In the genomic region with DNA sequence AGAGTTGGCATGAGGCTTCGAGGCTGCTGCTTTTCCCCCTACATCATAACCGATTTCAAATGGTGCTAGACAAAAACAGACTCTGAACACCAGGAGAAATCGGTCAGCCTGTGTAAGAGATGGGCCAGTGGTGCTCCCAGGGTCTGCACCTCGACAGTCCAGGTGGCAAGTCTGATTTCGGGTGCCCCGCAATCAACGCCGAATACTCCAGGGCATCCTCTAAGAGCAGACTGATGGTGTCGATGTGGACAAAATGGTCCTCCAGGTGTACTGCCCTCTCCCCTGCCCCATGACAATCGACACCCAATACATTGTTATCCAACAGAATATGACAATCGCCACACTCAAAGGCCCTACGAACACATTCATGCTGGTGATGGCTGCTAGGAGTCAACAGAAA, we compare ENCODE assay signal across 30 cellular contexts. TPM values are rescaled to one million over a fixed set of nuclear protein-coding genes. Genes with fewer than 3 reads are reported as not detected.
DNase-seq lines count a peak whose midpoint lies in the region; ATAC-seq, FAIRE-seq and TF ChIP-seq lines count a peak whose summit lies in the region.
"Had no signal": no experiment of that assay in that cellular context is flagged by ENCODE, and none has a peak within 500 bp of the region (broad histone marks: within the 10 kb centered on the region; RNA-seq: fewer than 3 reads in every experiment).

No MANE protein-coding gene starts in this region.

- no peaks in the 10 kb centered on the region for H3K27me3 Mint-ChIP-seq in activated T-cell treated with anti-CD3 and anti-CD28 coated beads, Interleukin-2, amount 50 U/mL, for 24 hours
- H3K27me3 Mint-ChIP-seq: activated CD4-positive, alpha-beta T cell treated with anti-CD3 and anti-CD28 coated beads, Interleukin-2, amount 10 ng/mL, durations not matched to agents 24 days and 14 days; progenitor cell of endocrine pancreas had no signal

- no peak for TF ChIP-seq EP300 in esophagus muscularis mucosa (IDR thresholded peaks at IDR 0.05)

- H3K4me1 Mint-ChIP-seq in activated T-cell treated with anti-CD3 and anti-CD28 coated beads, Interleukin-2, amount 50 U/mL, for 24 hours (ENCODE audit: low read depth), result peaks cover 47% of the 10 kb centered on the region

- no peaks in the 10 kb centered on the region for H3K27me3 ChIP-seq in esophagus muscularis mucosa
- no peaks in the 10 kb centered on the region for H3K27me3 ChIP-seq in gastrocnemius medialis
- H3K27me3 ChIP-seq: breast epithelium, Peyer's patch, right lobe of liver, transverse colon had no signal

- no peaks in the 10 kb centered on the region for H3K9me3 Mint-ChIP-seq in activated T-cell treated with anti-CD3 and anti-CD28 coated beads, Interleukin-2, amount 50 U/mL, for 24 hours
- H3K9me3 Mint-ChIP-seq: activated CD4-positive, alpha-beta T cell treated with anti-CD3 and anti-CD28 coated beads, Interleukin-2, amount 10 ng/mL, durations not matched to agents 24 days and 14 days; activated naive CD4-positive, alpha-beta T cell treated with anti-CD3 and anti-CD28 coated beads, Interleukin-2, amount 50 U/mL, for 72 hours; activated T-helper 2 cell treated with anti-CD3 and anti-CD28 coated beads, Interferon-gamma antibody, Interleukin-2, Interleukin-4, amounts not matched to agents 10 μg/mL and 5 μg/mL and 100 μg/mL, durations not matched to agents 14 hours and 24 hours and 36 hours; immature natural killer cell had no signal

- DNase-seq in activated T-cell treated with anti-CD3 and anti-CD28 coated beads, Interleukin-2, amount 50 U/mL, for 24 hours, result no peak
- no peak for DNase-seq in activated T-cell treated with anti-CD3 and anti-CD28 coated beads, Interleukin-2, amount 50 U/mL, for 48 hours
- DNase-seq in GM12892 (ENCODE audit: insufficient read length), result no peak
- DNase-seq in esophagus muscularis mucosa (ENCODE audit: extremely low spot score), result peak; percentile 81
- DNase-seq in gastrocnemius medialis, result peak; percentile 3 to 17
- no peak for DNase-seq in EL
- DNase-seq in HCEC 1CT, result no peak
- no peak for DNase-seq in KBM-7
- DNase-seq: anterior cingulate cortex; COR-L47; DMS53; hypothalamus; immature natural killer cell; left colon; NCI-H1694; NCI-H446 treated with DMSO at 0.1 percent for 48 hours; NCI-H774; Peyer's patch; right lobe of liver; SHP77; stimulated activated CD4-positive, alpha-beta T cell treated with anti-CD3 and anti-CD28 coated beads, Interleukin-12 subunit alpha, Interleukin-12 subunit beta, amount 100 ng/mL, for 4 hours; stimulated activated CD4-positive, alpha-beta T cell treated with anti-CD3 and anti-CD28 coated beads, Interleukin-4, amount 100 ng/mL, for 1 hour; T1000; transverse colon had no signal

- H3K9me3 ChIP-seq in esophagus muscularis mucosa (no peaks in the 10 kb centered on the region), gastrocnemius medialis (no peaks in the 10 kb centered on the region)
- H3K9me3 ChIP-seq: breast epithelium, Peyer's patch, right lobe of liver, transverse colon had no signal

- H3K27ac ChIP-seq in esophagus muscularis mucosa (replicated peaks in 1 of 4), result peak overlapping the region in 2 of 4 donors; percentile 5 to 39
- peak overlapping the region; percentile 96 to 100 (median 99) for H3K27ac ChIP-seq in gastrocnemius medialis
- H3K27ac ChIP-seq: breast epithelium, Peyer's patch, right lobe of liver, transverse colon, VCaP had no signal

- H3K36me3 Mint-ChIP-seq in activated T-cell treated with anti-CD3 and anti-CD28 coated beads, Interleukin-2, amount 50 U/mL, for 24 hours (ENCODE audit: low read depth), result peaks cover 78% of the 10 kb centered on the region
- H3K36me3 Mint-ChIP-seq: activated naive CD4-positive, alpha-beta T cell treated with anti-CD3 and anti-CD28 coated beads, Interleukin-2, amount 50 U/mL, for 72 hours had no signal

- 79% methylated on average over 12 of the region's 12 CpGs for WGBS in esophagus muscularis mucosa

- in situ Hi-C loops in gastrocnemius medialis (cut with MboI; ENCODE audit: low sequenced_read_pairs in 4 of 4) (loop anchor here in 1 of 4 donors (25.0 kb wide), 1 partner anchor 1115 kb away; a partner anchor contains a TSS), KBM-7 (cut with MboI; ENCODE audit: low pct_unique_long_range_greater_than_20kb, low sequenced_read_pairs) (no loop called here)

- H3K36me3 ChIP-seq in esophagus muscularis mucosa (peaks cover 42 to 73% (median 69%) of the 10 kb centered on the region in 4 donors), gastrocnemius medialis (peaks cover 5 to 55% of the 10 kb centered on the region in 2 donors)

- H3K4me1 ChIP-seq in esophagus muscularis mucosa (peaks cover 44 to 53% (median 46%) of the 10 kb centered on the region in 4 donors), gastrocnemius medialis (peaks cover 32 to 46% of the 10 kb centered on the region in 2 donors)
- H3K4me1 ChIP-seq: breast epithelium had no signal

- TF ChIP-seq CTCF in esophagus muscularis mucosa (IDR thresholded peaks at IDR 0.05) (no peak), gastrocnemius medialis (IDR thresholded peaks at IDR 0.05 in 4 of 5, conservative IDR thresholded peaks at IDR 0.05 in 1 of 5) (no peak)

- ATAC-seq in gastrocnemius medialis, result no peak
- ATAC-seq: activated naive CD4-positive, alpha-beta T cell treated with anti-CD3 and anti-CD28 coated beads, Interleukin-2, amount 50 U/mL, for 72 hours; left colon; right lobe of liver had no signal

- peak overlapping the region; percentile 69 for H3K27ac Mint-ChIP-seq in activated T-cell treated with anti-CD3 and anti-CD28 coated beads, Interleukin-2, amount 50 U/mL, for 24 hours
- H3K27ac Mint-ChIP-seq: activated CD4-positive, alpha-beta T cell treated with anti-CD3 and anti-CD28 coated beads, Interleukin-2, amount 10 ng/mL, durations not matched to agents 24 days and 14 days; activated T-helper 2 cell treated with anti-CD3 and anti-CD28 coated beads, Interferon-gamma antibody, Interleukin-2, Interleukin-4, amounts not matched to agents 10 μg/mL and 5 μg/mL and 100 μg/mL, durations not matched to agents 14 hours and 24 hours and 36 hours; progenitor cell of endocrine pancreas had no signal

- no peak overlapping the region for H3K4me3 Mint-ChIP-seq in activated T-cell treated with anti-CD3 and anti-CD28 coated beads, Interleukin-2, amount 50 U/mL, for 24 hours
- H3K4me3 Mint-ChIP-seq: activated CD4-positive, alpha-beta T cell treated with anti-CD3 and anti-CD28 coated beads, Interleukin-2, amount 10 ng/mL, durations not matched to agents 24 days and 14 days had no signal

- TF ChIP-seq POLR2A in GM12892 (IDR thresholded peaks at IDR 0.05; ENCODE audit: low read depth, low read length) (peak; percentile 42; the same call in 1 of the 2 replicates), esophagus muscularis mucosa (IDR thresholded peaks at IDR 0.05; ENCODE audit: low read depth) (no peak), gastrocnemius medialis (IDR thresholded peaks at IDR 0.05) (no peak)

- no peak for FAIRE-seq in GM12892 (lab: Jason Lieb, UNC)

- no peak overlapping the region for H3K4me3 ChIP-seq in esophagus muscularis mucosa
- H3K4me3 ChIP-seq in gastrocnemius medialis, result no peak overlapping the region
- H3K4me3 ChIP-seq: breast epithelium, Peyer's patch, right lobe of liver, transverse colon had no signal

- intact Hi-C loops in esophagus muscularis mucosa (cut with DNase I) (no loop called here), gastrocnemius medialis (cut with DNase I; ENCODE audit: low total_unique reads) (loop anchor here (10.0 kb wide), 1 partner anchor 433 kb away; no protein-coding TSS in a partner anchor)

RNA-seq across cellular contexts. Expression of a gene that starts 50.0 kb away (rescaled TPM):
- polyA plus RNA-seq in GM12892 (2012; ENCODE audit: missing spikeins), result 96.6 TPM
- total RNA-seq in esophagus muscularis mucosa, result 10 to 100 TPM; 65.6 to 86.4 (median 69.2) TPM
- total RNA-seq in gastrocnemius medialis, result 100 to 1,000 TPM in 2 of 4 donors, 10 to 100 TPM in 2; 42.1 to 101 (median 80.2) TPM

Comparison
In these comparisons a context has a peak if more than half of its experiments do, and no peak if none do; other contexts are left out.
1. DNase-seq: peak in esophagus muscularis mucosa (single experiment) and gastrocnemius medialis (2 of 2); none in activated T-cell treated with anti-CD3 and anti-CD28 coated beads, Interleukin-2, amount 50 U/mL, for 24 hours (single experiment), activated T-cell treated with anti-CD3 and anti-CD28 coated beads, Interleukin-2, amount 50 U/mL, for 48 hours (0 of 2), GM12892 (single experiment), EL (single experiment), HCEC 1CT (single experiment) and KBM-7 (single experiment).